In the genomic region with DNA sequence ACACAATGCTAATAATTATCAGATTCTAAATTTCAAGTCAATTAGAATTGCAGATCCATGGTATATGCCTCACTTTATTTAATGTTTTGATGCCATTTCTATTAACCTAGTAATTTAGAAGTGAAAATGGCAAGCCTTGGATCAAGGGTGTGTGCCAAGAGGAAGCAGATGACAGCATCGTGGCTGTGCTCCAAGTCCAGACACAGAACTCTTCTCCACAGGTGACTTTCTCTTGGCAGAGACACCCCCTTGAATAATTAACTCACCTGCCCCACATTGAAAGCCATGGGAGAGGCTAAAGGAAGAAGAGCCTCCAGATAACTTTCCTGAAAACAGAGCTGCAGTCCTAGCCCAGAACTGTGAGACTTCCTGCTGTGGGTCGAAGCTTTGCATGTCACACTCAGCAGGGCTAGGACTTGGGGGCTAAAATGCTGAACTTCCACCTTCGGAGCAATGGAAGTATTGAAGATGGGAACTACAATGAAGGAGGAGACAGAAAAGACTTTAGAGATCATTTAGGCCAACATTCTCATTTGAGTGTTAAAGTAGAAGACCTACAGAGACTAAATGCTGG, we compare ENCODE assay signal across 19 cellular contexts. TPM values are rescaled to one million over a fixed set of nuclear protein-coding genes. Genes with fewer than 3 reads are reported as not detected.
A peak's percentile ranks its signal among the peaks of the same experiment; 100 is the strongest.
DNase-seq lines count a peak whose midpoint lies in the region; ATAC-seq and TF ChIP-seq lines count a peak whose summit lies in the region.
"Had no signal": no experiment of that assay in that cellular context is flagged by ENCODE, and none has a peak within 500 bp of the region (broad histone marks: within the 10 kb centered on the region; RNA-seq: fewer than 3 reads in every experiment).

No MANE protein-coding gene starts in this region.

- no peaks in the 10 kb centered on the region for H3K27me3 ChIP-seq in CD4-positive, CD25-positive, alpha-beta regulatory T cell (ENCODE audit: control insufficient read depth, insufficient read depth, low read length)

- no peaks in the 10 kb centered on the region for H3K36me3 Mint-ChIP-seq in CD4-positive, CD25-positive, alpha-beta regulatory T cell
- H3K36me3 Mint-ChIP-seq in nephron progenitor cell (ENCODE audit: low read depth) = no peaks in the 10 kb centered on the region
- H3K36me3 Mint-ChIP-seq: CD14-positive monocyte had no signal

- no peak for TF ChIP-seq CTCF in nephron progenitor cell (IDR thresholded peaks at IDR 0.05)

- H3K4me1 Mint-ChIP-seq in CD4-positive, CD25-positive, alpha-beta regulatory T cell = peaks cover 0 to 15% (median 0%) of the 10 kb centered on the region in 4 donors
- H3K4me1 Mint-ChIP-seq in nephron progenitor cell = peaks cover 18% of the 10 kb centered on the region
- H3K4me1 Mint-ChIP-seq: CD14-positive monocyte had no signal

- ATAC-seq in CD4-positive, CD25-positive, alpha-beta regulatory T cell (ENCODE audit: low read depth in 2 of 2) = no peak
- ATAC-seq: GM12878 had no signal

- peak overlapping the region; percentile 4 for H3K4me3 ChIP-seq in CD4-positive, CD25-positive, alpha-beta regulatory T cell (ENCODE audit: low read depth, low read length)
- H3K4me3 ChIP-seq: GM12878 had no signal

- H3K9me3 ChIP-seq in CD4-positive, CD25-positive, alpha-beta regulatory T cell (ENCODE audit: control insufficient read depth in 2 of 2, low read length in 2 of 2) = no peaks in the 10 kb centered on the region
- H3K9me3 ChIP-seq: Caco-2 had no signal

- H3K4me3 Mint-ChIP-seq in CD4-positive, CD25-positive, alpha-beta regulatory T cell = peak overlapping the region in 1 of 4 donors; percentile 44
- no peak overlapping the region for H3K4me3 Mint-ChIP-seq in nephron progenitor cell
- H3K4me3 Mint-ChIP-seq: CD14-positive monocyte had no signal

- H3K27me3 Mint-ChIP-seq in CD4-positive, CD25-positive, alpha-beta regulatory T cell = peaks cover 4% of the 10 kb centered on the region
- H3K27me3 Mint-ChIP-seq in nephron progenitor cell (ENCODE audit: low read depth, poor library complexity) = peaks cover 7% of the 10 kb centered on the region

- no peak overlapping the region for H3K27ac ChIP-seq in CD4-positive, CD25-positive, alpha-beta regulatory T cell (ENCODE audit: insufficient read depth, low read length, poor library complexity, severe bottlenecking)
- peak overlapping the region; percentile 81 for H3K27ac ChIP-seq in caudate nucleus (ENCODE audit: low read depth, low read length)

- intact Hi-C loops in cardiac septum (cut with DNase I) = no loop called here

- peaks cover 0 to 5% (median 2%) of the 10 kb centered on the region in 7 donors for H3K9me3 Mint-ChIP-seq in CD4-positive, CD25-positive, alpha-beta regulatory T cell
- peaks cover 10% of the 10 kb centered on the region for H3K9me3 Mint-ChIP-seq in nephron progenitor cell

- no peak for DNase-seq in CD4-positive, CD25-positive, alpha-beta regulatory T cell
- DNase-seq in NCI-H1105 treated with DMSO at 0.1 percent for 48 hours (lab: John Stamatoyannopoulos, UW) (peak; percentile 75), caudate nucleus (lab: John Stamatoyannopoulos, UW) (no peak), nephron progenitor cell (no peak), NK-92 (lab: John Stamatoyannopoulos, UW; ENCODE audit: unreplicated experiment) (no peak), cardiac septum (ENCODE audit: low spot score) (no peak)
- DNase-seq in activated naive CD4-positive, alpha-beta T cell treated with Interleukin-2 at 50 U/mL for 16 hours = no peak
- DNase-seq: Caco-2, DMS53, HCEC 1CT, NCI-H1092 treated with DMSO at 0.1 percent for 48 hours, NCI-H1930, NCI-H446, NCI-H748 treated with DMSO at 0.1 percent for 48 hours, SHP77 treated with DMSO at 0.1 percent for 48 hours had no signal

- H3K4me1 ChIP-seq in CD4-positive, CD25-positive, alpha-beta regulatory T cell (ENCODE audit: control insufficient read depth, insufficient read depth, low read length, poor library complexity, severe bottlenecking) = no peaks in the 10 kb centered on the region
- H3K4me1 ChIP-seq: Caco-2 had no signal

- no peaks in the 10 kb centered on the region for H3K36me3 ChIP-seq in CD4-positive, CD25-positive, alpha-beta regulatory T cell (ENCODE audit: control insufficient read depth, insufficient read depth, low read length)

- H3K27ac Mint-ChIP-seq in CD4-positive, CD25-positive, alpha-beta regulatory T cell = no peak overlapping the region
- H3K27ac Mint-ChIP-seq in nephron progenitor cell = peak overlapping the region; percentile 86
- H3K27ac Mint-ChIP-seq: CD14-positive monocyte had no signal

RNA-seq across cellular contexts. Expression of a gene that starts 1.0 kb away (rescaled TPM):
- not detected for total RNA-seq in CD4-positive, CD25-positive, alpha-beta regulatory T cell
- not detected for polyA plus RNA-seq in CD4-positive, CD25-positive, alpha-beta regulatory T cell
- total RNA-seq in cardiac septum = not detected
- total RNA-seq: A673, Caco-2, GM12878, HT-29 had no signal
- polyA plus RNA-seq: CD14-positive monocyte had no signal
